ENCODE assay signal across 8 cellular contexts in the genomic region with DNA sequence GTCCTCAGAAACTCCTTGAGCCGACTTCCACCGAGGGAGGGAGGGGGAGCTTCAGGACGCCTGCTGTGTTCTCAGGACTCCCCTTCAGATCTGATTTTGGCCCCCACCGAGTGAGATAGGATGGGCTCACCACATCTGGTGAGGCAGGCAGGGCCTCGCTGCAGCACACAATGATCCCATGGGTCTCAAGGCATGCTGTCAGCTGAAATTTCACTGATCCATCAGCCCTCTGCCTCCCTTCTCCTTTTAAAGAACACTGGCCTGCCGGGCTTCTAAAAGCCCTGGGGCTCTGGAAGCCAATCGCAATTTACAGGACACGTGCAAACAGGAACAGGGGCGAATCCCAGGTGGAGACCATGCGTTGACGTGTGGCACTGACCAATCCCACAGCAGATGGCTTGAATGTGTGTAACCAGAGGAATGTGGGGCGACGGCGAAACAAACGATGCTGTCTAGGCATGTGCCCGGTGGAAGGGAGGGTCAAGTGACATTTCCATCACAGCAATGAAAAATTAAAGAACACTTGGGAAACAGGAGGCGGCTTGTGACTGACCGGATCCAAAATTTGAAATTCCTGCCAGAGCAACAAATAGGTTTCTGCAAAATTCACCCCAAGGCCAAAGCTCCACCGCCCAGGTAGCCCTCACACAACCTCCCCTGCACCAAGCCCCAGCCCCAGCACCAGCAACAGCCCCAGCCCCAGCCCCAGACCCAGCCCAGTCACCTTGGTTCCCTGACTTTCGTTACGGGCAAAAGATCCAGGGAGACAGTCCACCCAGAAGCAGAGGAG.
DNase-seq lines count a peak whose midpoint lies in the region; ATAC-seq and TF ChIP-seq lines count a peak whose summit lies in the region.

No MANE protein-coding gene starts in this region.

- H3K9me3 ChIP-seq in cardiac muscle cell (ENCODE audit: low read depth): no peaks in the 10 kb centered on the region
- no peaks in the 10 kb centered on the region for H3K9me3 ChIP-seq in liver (ENCODE audit: control insufficient read depth in 4 of 4, low read length in 3 of 4)
- H3K9me3 ChIP-seq in upper lobe of left lung: no peaks in the 10 kb centered on the region

- 31% methylated on average over 21 of the region's 21 CpGs for whole genome bisulfite sequencing in liver
- 27 to 35% methylated on average over 19 to 21 of the region's 21 CpGs for WGBS in upper lobe of left lung, 2 donors

- no peaks in the 10 kb centered on the region for H3K9me3 Mint-ChIP-seq in activated naive CD8-positive, alpha-beta T cell treated with anti-CD3 and anti-CD28 coated beads for 36 hours

- peak overlapping the region; percentile 64 for H3K4me3 Mint-ChIP-seq in activated naive CD8-positive, alpha-beta T cell treated with anti-CD3 and anti-CD28 coated beads for 36 hours

- no peaks in the 10 kb centered on the region for H3K36me3 Mint-ChIP-seq in activated naive CD8-positive, alpha-beta T cell treated with anti-CD3 and anti-CD28 coated beads for 36 hours

- H3K27ac ChIP-seq in cardiac muscle cell: no peak overlapping the region
- H3K27ac ChIP-seq in liver (ENCODE audit: low read depth in 1 of 2, low read length in 2 of 2): no peak overlapping the region
- H3K27ac ChIP-seq in upper lobe of left lung: peak overlapping the region in 1 of 4 donors; percentile 45

- H3K4me3 ChIP-seq in cardiac muscle cell (peak overlapping the region; percentile 37), liver (ENCODE audit: low read depth in 1 of 3, low read length in 3 of 3) (peak overlapping the region; percentile 18 to 34 (median 28)), upper lobe of left lung (peak overlapping the region in 3 of 4 donors; percentile 42 to 54 (median 53))

- no peak for TF ChIP-seq EP300 in upper lobe of left lung (IDR thresholded peaks at IDR 0.05)

- no peak overlapping the region for H3K9ac ChIP-seq in liver (ENCODE audit: low read depth in 1 of 2, low read length in 2 of 2)

- intact Hi-C loops in left ventricle myocardium superior (cut with micrococcal nuclease): no loop called here

- no peak for TF ChIP-seq RAD21 in liver (IDR thresholded peaks at IDR 0.05)

- no peaks in the 10 kb centered on the region for H3K4me1 ChIP-seq in cardiac muscle cell (ENCODE audit: low read depth)
- H3K4me1 ChIP-seq in liver (ENCODE audit: control insufficient read depth in 4 of 4, insufficient read depth in 4 of 4, low read length in 3 of 4): peaks cover 4 to 49% (median 35%) of the 10 kb centered on the region in 4 donors
- peaks cover 32 to 68% (median 46%) of the 10 kb centered on the region in 4 donors for H3K4me1 ChIP-seq in upper lobe of left lung

- DNase-seq in cardiac muscle cell (ENCODE audit: low read depth in 1 of 2, low spot score in 1 of 2) (peak; percentile 26 to 45), left ventricle myocardium superior (no peak), upper lobe of left lung (peak in 1 of 2 donors; percentile 25), HPDE6-E6E7 (ENCODE audit: extremely low spot score) (no peak), NCI-H2196 treated with DMSO at 0.1 percent for 48 hours (lab: John Stamatoyannopoulos, UW; ENCODE audit: unreplicated experiment) (no peak)
- no peak for DNase-seq in activated naive CD8-positive, alpha-beta T cell treated with anti-CD3 and anti-CD28 coated beads for 36 hours

- TF ChIP-seq CTCF in cardiac muscle cell (IDR thresholded peaks at IDR 0.05; ENCODE audit: low read depth, low read length) (peak; percentile 1), liver (IDR thresholded peaks at IDR 0.05; ENCODE audit: low read depth, low read length, missing input control) (no peak), upper lobe of left lung (IDR thresholded peaks at IDR 0.05) (no peak)

- H3K27me3 ChIP-seq in cardiac muscle cell (peaks cover 66% of the 10 kb centered on the region), liver (ENCODE audit: control insufficient read depth in 4 of 4, insufficient read depth in 4 of 4, low read length in 3 of 4) (peaks cover 0 to 6% (median 1%) of the 10 kb centered on the region in 4 donors), upper lobe of left lung (peaks cover 0 to 6% (median 2%) of the 10 kb centered on the region in 4 donors)

- H3K27ac Mint-ChIP-seq in activated naive CD8-positive, alpha-beta T cell treated with anti-CD3 and anti-CD28 coated beads for 36 hours: no peak overlapping the region

- H3K36me3 ChIP-seq in cardiac muscle cell (no peaks in the 10 kb centered on the region), liver (ENCODE audit: control insufficient read depth in 4 of 4, insufficient read depth in 3 of 4, low read depth in 1 of 4, low read length in 3 of 4) (no peaks in the 10 kb centered on the region), upper lobe of left lung (no peaks in the 10 kb centered on the region)

- no peak for TF ChIP-seq POLR2A in upper lobe of left lung (IDR thresholded peaks at IDR 0.05)

- H3K27me3 Mint-ChIP-seq in activated naive CD8-positive, alpha-beta T cell treated with anti-CD3 and anti-CD28 coated beads for 36 hours: peaks cover 96% of the 10 kb centered on the region

- peaks cover 32% of the 10 kb centered on the region for H3K4me1 Mint-ChIP-seq in activated naive CD8-positive, alpha-beta T cell treated with anti-CD3 and anti-CD28 coated beads for 36 hours

- no peak for ATAC-seq in left ventricle myocardium superior
- no peak for ATAC-seq in upper lobe of left lung (ENCODE audit: low FRiP score in 2 of 2)
- ATAC-seq in HG02981 (IDR thresholded peaks at IDR 0.05; ENCODE audit: unreplicated experiment): no peak

TF ChIP-seq in liver, 16 proteins besides CTCF, POLR2A, EP300 and RAD21:
- TF ChIP-seq RXRA (IDR thresholded peaks at IDR 0.05) (no peak), HNF4A (conservative IDR thresholded peaks at IDR 0.05) (no peak), ATF3 (IDR thresholded peaks at IDR 0.05) (no peak), REST (IDR thresholded peaks at IDR 0.05) (no peak)

Comparison
In these comparisons a context has a peak if more than half of its experiments do, and no peak if none do; other contexts are left out.
1. DNase-seq: peak in cardiac muscle cell (2 of 2); none in left ventricle myocardium superior (single experiment), activated naive CD8-positive, alpha-beta T cell treated with anti-CD3 and anti-CD28 coated beads for 36 hours (single experiment), HPDE6-E6E7 (single experiment) and NCI-H2196 treated with DMSO at 0.1 percent for 48 hours (single experiment).
2. Peak in every context shown above with its lines, with median percentiles within 50 percentile points of each other: H3K4me3 ChIP-seq.